2 cellular contexts compared by ENCODE assay signal in the genomic region with DNA sequence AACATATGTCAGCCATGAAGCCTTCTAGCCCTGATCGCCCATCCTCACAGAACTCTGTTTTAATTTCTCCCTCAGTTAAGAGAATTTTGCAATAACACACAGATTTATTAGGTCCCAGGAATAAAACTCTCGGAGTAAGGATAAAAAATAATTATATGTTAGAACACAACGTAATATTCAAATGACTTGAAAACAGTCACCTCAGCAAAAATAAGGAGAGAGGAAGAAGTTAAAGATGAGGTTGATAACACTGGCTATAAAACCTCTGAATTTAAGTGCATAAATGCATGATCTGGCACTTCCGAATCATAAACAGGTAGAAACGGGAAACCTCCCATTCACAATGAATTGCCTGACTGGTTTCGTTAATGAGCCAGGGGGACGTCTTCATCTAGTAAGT.
TF ChIP-seq lines count a peak whose summit lies in the region.

No MANE protein-coding gene starts in this region.

TF ChIP-seq in HepG2, 621 proteins besides CTCF, POLR2A, EP300 and RAD21:
- TF ChIP-seq MAFF (IDR thresholded peaks at IDR 0.05; ENCODE audit: low read depth, low read length) (peak; percentile 93), DMAP1 (CRISPR knock-in tag; IDR thresholded peaks at IDR 0.05) (no peak), MAFK (conservative IDR thresholded peaks at IDR 0.05 in 1 of 2, IDR thresholded peaks at IDR 0.05 in 1 of 2; ENCODE audit: low read length in 2 of 2) (peak; percentile 89 to 94)
TF ChIP-seq in HepG2: peak in this region for 2.

TF ChIP-seq in K562, 482 proteins besides CTCF, POLR2A, EP300 and RAD21:
- TF ChIP-seq ZNF217 (CRISPR knock-in tag; IDR thresholded peaks at IDR 0.05) (no peak), ZNF316 (IDR thresholded peaks at IDR 0.05) (peak; percentile 88), MAFG (tag; conservative IDR thresholded peaks at IDR 0.05) (peak; percentile 79), MAFK (IDR thresholded peaks at IDR 0.05; ENCODE audit: low read length) (peak; percentile 60; the same call in 1 of the 2 replicates), C11orf30 (IDR thresholded peaks at IDR 0.05; ENCODE audit: low read depth) (peak; percentile 75), MAFF (IDR thresholded peaks at IDR 0.05; ENCODE audit: low read length) (peak; percentile 75), TAF9B (IDR thresholded peaks at IDR 0.05; ENCODE audit: partially characterized antibody) (no peak)
- TF ChIP-seq, protein P1, sequence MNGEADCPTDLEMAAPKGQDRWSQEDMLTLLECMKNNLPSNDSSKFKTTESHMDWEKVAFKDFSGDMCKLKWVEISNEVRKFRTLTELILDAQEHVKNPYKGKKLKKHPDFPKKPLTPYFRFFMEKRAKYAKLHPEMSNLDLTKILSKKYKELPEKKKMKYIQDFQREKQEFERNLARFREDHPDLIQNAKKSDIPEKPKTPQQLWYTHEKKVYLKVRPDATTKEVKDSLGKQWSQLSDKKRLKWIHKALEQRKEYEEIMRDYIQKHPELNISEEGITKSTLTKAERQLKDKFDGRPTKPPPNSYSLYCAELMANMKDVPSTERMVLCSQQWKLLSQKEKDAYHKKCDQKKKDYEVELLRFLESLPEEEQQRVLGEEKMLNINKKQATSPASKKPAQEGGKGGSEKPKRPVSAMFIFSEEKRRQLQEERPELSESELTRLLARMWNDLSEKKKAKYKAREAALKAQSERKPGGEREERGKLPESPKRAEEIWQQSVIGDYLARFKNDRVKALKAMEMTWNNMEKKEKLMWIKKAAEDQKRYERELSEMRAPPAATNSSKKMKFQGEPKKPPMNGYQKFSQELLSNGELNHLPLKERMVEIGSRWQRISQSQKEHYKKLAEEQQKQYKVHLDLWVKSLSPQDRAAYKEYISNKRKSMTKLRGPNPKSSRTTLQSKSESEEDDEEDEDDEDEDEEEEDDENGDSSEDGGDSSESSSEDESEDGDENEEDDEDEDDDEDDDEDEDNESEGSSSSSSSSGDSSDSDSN (IDR thresholded peaks at IDR 0.05; ENCODE audit: borderline replicate concordance in 1 of 2, low read depth in 2 of 2, low read length in 2 of 2), result no peak
